ENCODE assay signal across 8 cellular contexts in the genomic region with DNA sequence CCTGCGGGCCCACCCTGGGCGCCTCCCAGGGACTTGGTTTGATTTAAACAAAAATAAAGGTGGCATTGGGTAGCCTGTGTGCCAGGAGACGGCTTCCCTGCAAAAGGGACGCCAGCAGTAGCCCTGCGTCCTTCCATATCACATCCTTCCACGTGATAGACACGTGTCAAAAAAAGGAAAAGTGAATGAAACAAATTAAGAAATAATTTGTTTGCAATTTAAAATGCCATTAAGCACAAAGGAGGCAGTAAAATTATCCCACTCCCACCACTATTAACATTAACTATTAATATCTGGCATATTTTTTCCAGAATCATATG. TPM values are rescaled to one million over a fixed set of nuclear protein-coding genes. Genes with fewer than 3 reads are reported as not detected.
DNase-seq lines count a peak whose midpoint lies in the region; ATAC-seq, FAIRE-seq and TF ChIP-seq lines count a peak whose summit lies in the region.

No MANE protein-coding gene starts in this region.

- no peaks in the 10 kb centered on the region for H3K27me3 ChIP-seq in astrocyte (ENCODE audit: insufficient read depth, low read length)
- H3K27me3 ChIP-seq in left lung = no peaks in the 10 kb centered on the region
- H3K27me3 ChIP-seq in thoracic aorta (replicated peaks; ENCODE audit: insufficient read depth) = no peaks in the 10 kb centered on the region

- ATAC-seq in left lung (no peak), thoracic aorta (ENCODE audit: insufficient number of reproducible peaks, low FRiP score, low read depth) (no peak)

- FAIRE-seq in astrocyte (lab: Jason Lieb, UNC) = no peak

- no peaks in the 10 kb centered on the region for H3K27me3 Mint-ChIP-seq in astrocyte (ENCODE audit: low read depth, unreplicated experiment)

- peak overlapping the region; percentile 54 for H3K9ac ChIP-seq in astrocyte (ENCODE audit: low read length)

- intact Hi-C loops in left lung (cut with DNase I) (no loop called here), posterior cingulate gyrus (cut with DNase I) (loop anchor here (5.0 kb wide), 2 partner anchors 98 to 228 kb away; no protein-coding TSS in a partner anchor)

- H2AFZ ChIP-seq in astrocyte (ENCODE audit: low read depth, low read length) = peak overlapping the region; percentile 73

- no peaks in the 10 kb centered on the region for H3K79me2 ChIP-seq in astrocyte (ENCODE audit: insufficient read depth, low read length)

- H3K4me3 ChIP-seq in astrocyte (ENCODE audit: insufficient read depth, low read depth, low read length) (peak overlapping the region; percentile 47), left lung (peak overlapping the region; percentile 27 to 35), thoracic aorta (peak overlapping the region; percentile 72)

- H3K4me2 ChIP-seq in astrocyte (ENCODE audit: low read length) = peak overlapping the region; percentile 84

- H3K27ac ChIP-seq in astrocyte (ENCODE audit: low read depth, low read length) (peak overlapping the region; percentile 14), left lung (peak overlapping the region; percentile 90 to 91), thoracic aorta (peak overlapping the region; percentile 88 to 90)

- H3K9me3 Mint-ChIP-seq in astrocyte (ENCODE audit: unreplicated experiment) = no peaks in the 10 kb centered on the region

- H3K36me3 ChIP-seq in astrocyte (ENCODE audit: insufficient read depth, low read length) = no peaks in the 10 kb centered on the region
- peaks cover 0 to 6% of the 10 kb centered on the region in 2 donors for H3K36me3 ChIP-seq in left lung
- peaks cover 3% of the 10 kb centered on the region for H3K36me3 ChIP-seq in thoracic aorta

- H3K36me3 Mint-ChIP-seq in astrocyte (ENCODE audit: low read depth, unreplicated experiment) = peaks cover 18% of the 10 kb centered on the region

- H4K20me1 ChIP-seq in astrocyte (ENCODE audit: insufficient read depth, low read length) = no peaks in the 10 kb centered on the region

- peak overlapping the region; percentile 66 for H3K4me3 Mint-ChIP-seq in astrocyte (ENCODE audit: unreplicated experiment)

- peaks cover 7% of the 10 kb centered on the region for H3K4me1 Mint-ChIP-seq in astrocyte (ENCODE audit: low read depth, unreplicated experiment)

- H3K9me3 ChIP-seq in astrocyte (ENCODE audit: insufficient read depth, low read depth, low read length) = no peaks in the 10 kb centered on the region
- no peaks in the 10 kb centered on the region for H3K9me3 ChIP-seq in left lung
- H3K9me3 ChIP-seq in thoracic aorta = no peaks in the 10 kb centered on the region

- H3K4me1 ChIP-seq in astrocyte (ENCODE audit: insufficient read depth, low read length) (peaks cover 6% of the 10 kb centered on the region), left lung (peaks cover 7 to 45% of the 10 kb centered on the region in 2 donors), thoracic aorta (ENCODE audit: control insufficient read depth in 1 of 2, low read depth in 2 of 2) (peaks cover 18 to 46% of the 10 kb centered on the region in 2 donors)

- peak; percentile 47 for DNase-seq in NCI-H2196 treated with DMSO at 0.1 percent for 48 hours (lab: John Stamatoyannopoulos, UW; ENCODE audit: unreplicated experiment)
- DNase-seq in NCI-H2196 (lab: John Stamatoyannopoulos, UW; ENCODE audit: unreplicated experiment) = no peak
- DNase-seq in astrocyte (ENCODE audit: low read depth) = no peak
- peak in 1 of 2 donors; percentile 39 for DNase-seq in left lung
- DNase-seq in thoracic aorta (ENCODE audit: low spot score) = no peak
- DNase-seq in HPDE6-E6E7 (ENCODE audit: extremely low spot score) = no peak
- no peak for DNase-seq in NCI-H187 (lab: John Stamatoyannopoulos, UW)
- DNase-seq in posterior cingulate gyrus = no peak

- TF ChIP-seq CTCF in astrocyte (IDR thresholded peaks at IDR 0.05; ENCODE audit: insufficient read depth, low read depth, low read length) (no peak), left lung (IDR thresholded peaks at IDR 0.05) (no peak), thoracic aorta (IDR thresholded peaks at IDR 0.05) (no peak)

- H3K27ac Mint-ChIP-seq in astrocyte (ENCODE audit: unreplicated experiment) = no peak overlapping the region

RNA-seq across cellular contexts. Expression of a gene that starts 7.6 kb away (rescaled TPM):
- not detected in 2 replicates for total RNA-seq in astrocyte
- under 1 TPM; 0.31 to 0.55 TPM for total RNA-seq in left lung
- under 1 TPM in 1 of 2 donors, not detected in 1; 0.27 TPM for total RNA-seq in thoracic aorta

RNA-seq across cellular contexts. Expression of a gene that starts 42.1 kb away (rescaled TPM):
- total RNA-seq in astrocyte = 8.7 and 9.4 TPM in 2 replicates
- 10 to 100 TPM; 52.4 to 67.9 TPM for total RNA-seq in left lung
- total RNA-seq in thoracic aorta = 1 to 10 TPM; 4.7 to 9.9 TPM

Comparison
In these comparisons a context has a peak if more than half of its experiments do, and no peak if none do; other contexts are left out.
1. H3K27ac ChIP-seq: peak in every context shown above with its lines; median percentile 90 in left lung; 89 in thoracic aorta; 14 in astrocyte.